32 cellular contexts compared by ENCODE assay signal in the genomic region with DNA sequence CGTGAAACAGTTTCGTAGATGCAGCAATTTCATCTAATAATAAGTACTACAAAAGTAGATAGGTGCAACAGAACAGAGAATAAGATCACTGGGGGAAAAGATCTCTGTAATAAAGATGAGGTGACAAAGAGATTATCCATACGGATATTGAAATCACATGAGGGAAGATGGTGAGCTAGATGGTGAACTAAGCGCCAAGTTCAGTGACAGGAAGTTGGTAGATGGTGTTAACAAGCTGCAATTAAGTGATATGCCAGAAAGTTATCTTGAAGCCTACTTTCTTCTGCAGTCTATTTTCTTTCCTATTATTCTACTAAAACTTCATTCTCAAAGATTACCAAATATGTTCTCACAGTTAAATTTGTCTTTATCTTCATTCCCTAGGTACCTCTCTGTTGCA.
"Had no signal": no experiment of that assay in that cellular context is flagged by ENCODE, and none has a peak within 500 bp of the region (broad histone marks: within the 10 kb centered on the region; RNA-seq: fewer than 3 reads in every experiment).

No MANE protein-coding gene starts in this region.

- FAIRE-seq: bronchial epithelial cell had no signal

- ATAC-seq: activated naive CD4-positive, alpha-beta T cell treated with anti-CD3 and anti-CD28 coated beads, Interleukin-2, amount 50 U/mL, for 72 hours; activated naive CD8-positive, alpha-beta T cell treated with anti-CD3 and anti-CD28 coated beads, Interleukin-2, amount 50 U/mL, for 24 hours; activated T-cell treated with anti-CD3 and anti-CD28 coated beads, Interleukin-2, amount 50 U/mL, for 4 hours; body of pancreas; Panc1; Right ventricle myocardium inferior; T-cell had no signal

- DNase-seq: activated B cell treated with CpG ODN at 0.5 μM for 24 hours; activated CD4-positive, alpha-beta memory T cell treated with anti-CD3 and anti-CD28 coated beads for 36 hours; activated CD4-positive, alpha-beta T cell treated with anti-CD3 and anti-CD28 coated beads for 1 hour; activated CD4-positive, alpha-beta T cell treated with anti-CD3 and anti-CD28 coated beads, Interleukin-2, amount 10 ng/mL, durations not matched to agents 7 days and 5 days; activated CD8-positive, alpha-beta memory T cell treated with anti-CD3 and anti-CD28 coated beads for 24 hours; activated effector memory CD4-positive, alpha-beta T cell treated with anti-CD3 and anti-CD28 coated beads, Interleukin-2, amount 50 U/mL, for 16 hours; activated naive CD4-positive, alpha-beta T cell treated with Interleukin-2 at 50 U/mL for 16 hours; activated naive CD8-positive, alpha-beta T cell treated with anti-CD3 and anti-CD28 coated beads, Interleukin-2, amount 50 U/mL, for 24 hours; activated T-cell treated with anti-CD3 and anti-CD28 coated beads, Interleukin-2, amount 50 U/mL, for 4 hours; amniotic stem cell; body of pancreas; central memory CD4-positive, alpha-beta T cell; Kasumi-1; NCI-H1092 treated with DMSO at 0.1 percent for 48 hours; NCI-H1417 treated with DMSO at 0.1 percent for 48 hours; NCI-H1694; NCI-H2029; NCI-H2107; NCI-H2171 treated with DMSO at 0.1 percent for 48 hours; NCI-H345; NCI-H510A; NCI-H526 treated with DMSO at 0.1 percent for 48 hours; NK-92 treated with Interleukin-12 subunit alpha and Interleukin-12 subunit beta, amount 100 ng/mL, for 24 hours; OCI-M1; RPMI8226; T-cell; T-helper 2 cell; T1000 had no signal
